In genomic region chr12:54240971-54241588, GRCh38 we compare ENCODE assay signal across 15 cellular contexts. TPM values are rescaled to one million over a fixed set of nuclear protein-coding genes. Genes with fewer than 3 reads are reported as not detected.
DNase-seq lines count a peak whose midpoint lies in the region; ATAC-seq, FAIRE-seq and TF ChIP-seq lines count a peak whose summit lies in the region.
"Had no signal": no experiment of that assay in that cellular context is flagged by ENCODE, and none has a peak within 500 bp of the region (broad histone marks: within the 10 kb centered on the region; RNA-seq: fewer than 3 reads in every experiment).

No MANE protein-coding gene starts in this region.

- H3K4me1 Mint-ChIP-seq in activated CD4-positive, alpha-beta T cell treated with anti-CD3 and anti-CD28 coated beads for 36 hours, result peaks cover 10% of the 10 kb centered on the region
- H3K4me1 Mint-ChIP-seq in CD14-positive monocyte, result peaks cover 8% of the 10 kb centered on the region

- H2AFZ ChIP-seq in PC-3 (ENCODE audit: low read length), result no peak overlapping the region
- H2AFZ ChIP-seq in keratinocyte (ENCODE audit: control insufficient read depth, low read length), result no peak overlapping the region

- intact Hi-C loops in activated CD4-positive, alpha-beta T cell treated with anti-CD3 and anti-CD28 coated beads for 36 hours (cut with DNase I, micrococcal nuclease), result no loop called here
- intact Hi-C loops in PC-3 (cut with micrococcal nuclease) (no loop called here), CD14-positive monocyte (cut with micrococcal nuclease) (no loop called here)

- H3K4me3 Mint-ChIP-seq in activated CD4-positive, alpha-beta T cell treated with anti-CD3 and anti-CD28 coated beads for 36 hours, result no peak overlapping the region
- H3K4me3 Mint-ChIP-seq in CD14-positive monocyte, result no peak overlapping the region
- H3K4me3 Mint-ChIP-seq: naive thymus-derived CD8-positive, alpha-beta T cell had no signal

- H3K27me3 ChIP-seq in PC-3 (ENCODE audit: low read length) (no peaks in the 10 kb centered on the region), keratinocyte (ENCODE audit: control insufficient read depth, extremely low read depth, insufficient read depth, low read length) (no peaks in the 10 kb centered on the region)
- H3K27me3 ChIP-seq: transverse colon had no signal

- H3K36me3 ChIP-seq in PC-3 (ENCODE audit: low read depth, low read length), result peaks cover 4% of the 10 kb centered on the region; the same call in 1 of the 2 replicates
- H3K36me3 ChIP-seq in keratinocyte (ENCODE audit: control insufficient read depth in 2 of 2, extremely low read depth in 1 of 2, insufficient read depth in 2 of 2, low read length in 2 of 2), result peaks cover 0 to 25% of the 10 kb centered on the region in 2 experiments

- peak; percentile 85 for ATAC-seq in activated CD4-positive, alpha-beta T cell treated with anti-CD3 and anti-CD28 coated beads for 36 hours
- ATAC-seq in GM21619 (IDR thresholded peaks at IDR 0.05; ENCODE audit: unreplicated experiment), result peak; percentile 51
- ATAC-seq in PC-3, result no peak
- no peak for ATAC-seq in HG03139 (IDR thresholded peaks at IDR 0.05; ENCODE audit: unreplicated experiment)
- ATAC-seq: A549; naive thymus-derived CD8-positive, alpha-beta T cell; Panc1 had no signal

- CTCF ChIA-PET in activated CD4-positive, alpha-beta T cell treated with anti-CD3 and anti-CD28 coated beads for 36 hours (lab: Charles Lee), result interaction anchor here (0.6 to 2.5 kb wide), 11 partner anchors 10 to 494 kb away, joined by 3 to 19 read pairs (median 4); no protein-coding TSS in a partner anchor
- CTCF ChIA-PET in PC-3 (lab: Charles Lee), result interaction anchor here (0.5 to 0.7 kb wide), 2 partner anchors 35 to 84 kb away, joined by 3 read pairs; partner anchors contain the start of gene COPZ1

- H3K27ac ChIP-seq in PC-3 (ENCODE audit: low read length) (no peak overlapping the region), keratinocyte (ENCODE audit: control insufficient read depth, insufficient read depth, low read length) (peak overlapping the region; percentile 47)
- H3K27ac ChIP-seq: A549, transverse colon had no signal

- H3K9me1 ChIP-seq in keratinocyte (ENCODE audit: control insufficient read depth, extremely low read depth, insufficient read depth, low read length), result no peaks in the 10 kb centered on the region

- no peaks in the 10 kb centered on the region for H3K9me2 ChIP-seq in PC-3 (replicated peaks; ENCODE audit: low read length)

- no peaks in the 10 kb centered on the region for H3K9me3 ChIP-seq in PC-3 (ENCODE audit: low read length)
- H3K9me3 ChIP-seq in keratinocyte (ENCODE audit: control insufficient read depth, low read depth, low read length), result no peaks in the 10 kb centered on the region
- H3K9me3 ChIP-seq: A549, transverse colon had no signal

- dilution Hi-C loops in keratinocyte (cut with MboI; ENCODE audit: extremely low pct_ligation_motif_present, low sequenced_read_pairs), result no loop called here

- POLR2A ChIA-PET in activated CD4-positive, alpha-beta T cell treated with anti-CD3 and anti-CD28 coated beads for 36 hours (lab: Charles Lee), result no interaction called here
- POLR2A ChIA-PET in PC-3 (lab: Charles Lee; ENCODE audit: unreplicated experiment), result no interaction called here

- H3K4me2 ChIP-seq in PC-3 (ENCODE audit: low read length) (no peak overlapping the region), keratinocyte (ENCODE audit: control insufficient read depth, extremely low read depth, insufficient read depth, low read depth, low read length) (peak overlapping the region; percentile 25)
- H3K4me2 ChIP-seq: A549 had no signal

- no peaks in the 10 kb centered on the region for H3K27me3 Mint-ChIP-seq in activated CD4-positive, alpha-beta T cell treated with anti-CD3 and anti-CD28 coated beads for 36 hours
- H3K27me3 Mint-ChIP-seq in CD14-positive monocyte (ENCODE audit: low read depth in 3 of 3), result peaks cover 0 to 3% (median 0%) of the 10 kb centered on the region in 3 donors
- H3K27me3 Mint-ChIP-seq: naive thymus-derived CD8-positive, alpha-beta T cell had no signal

- H3K79me2 ChIP-seq in PC-3 (ENCODE audit: low read length) (no peaks in the 10 kb centered on the region), keratinocyte (ENCODE audit: control insufficient read depth, insufficient read depth, low read length) (no peaks in the 10 kb centered on the region)

- H3K9me3 Mint-ChIP-seq in activated CD4-positive, alpha-beta T cell treated with anti-CD3 and anti-CD28 coated beads for 36 hours (ENCODE audit: low read depth), result no peaks in the 10 kb centered on the region
- no peaks in the 10 kb centered on the region for H3K9me3 Mint-ChIP-seq in CD14-positive monocyte
- H3K9me3 Mint-ChIP-seq: naive thymus-derived CD8-positive, alpha-beta T cell had no signal

- TF ChIP-seq CTCF in PC-3 (conservative IDR thresholded peaks at IDR 0.05; ENCODE audit: low read depth, low read length) (no peak), keratinocyte (optimal IDR thresholded peaks at IDR 0.05 in 1 of 3, IDR thresholded peaks at IDR 0.05 in 1 of 3, conservative IDR thresholded peaks at IDR 0.05 in 1 of 3; ENCODE audit: extremely low read depth in 1 of 3, insufficient read depth in 2 of 3, low read length in 3 of 3) (no peak), CD14-positive monocyte (IDR thresholded peaks at IDR 0.05) (no peak)

- H3K9ac ChIP-seq in PC-3 (ENCODE audit: low read length) (no peak overlapping the region), keratinocyte (ENCODE audit: control insufficient read depth, extremely low read depth, insufficient read depth, low read length) (no peak overlapping the region)

- H4K20me1 ChIP-seq in PC-3 (ENCODE audit: low read length) (no peaks in the 10 kb centered on the region), keratinocyte (ENCODE audit: control insufficient read depth, extremely low read depth, insufficient read depth, low read length) (no peaks in the 10 kb centered on the region)

- BruUV-seq in PC-3 (replicated peaks; lab: Mats Ljungman, UMichigan), result TSS peak; percentile 7

- DNase-seq in activated CD4-positive, alpha-beta T cell treated with anti-CD3 and anti-CD28 coated beads for 36 hours, result no peak
- no peak for DNase-seq in activated CD4-positive, alpha-beta T cell treated with anti-CD3 and anti-CD28 coated beads for 48 hours
- DNase-seq in PC-3, result no peak
- no peak for DNase-seq in keratinocyte (ENCODE audit: low read depth, low spot score)
- no peak for DNase-seq in CD14-positive monocyte (ENCODE audit: low spot score)
- DNase-seq in dedifferentiated amniotic fluid mesenchymal stem cell (ENCODE audit: extremely low spot score), result no peak
- DNase-seq: kidney; naive thymus-derived CD8-positive, alpha-beta T cell; NCI-H2081; transverse colon had no signal

- H3K36me3 Mint-ChIP-seq in activated CD4-positive, alpha-beta T cell treated with anti-CD3 and anti-CD28 coated beads for 36 hours (ENCODE audit: low read depth), result peaks cover 30% of the 10 kb centered on the region
- peaks cover 52 to 79% of the 10 kb centered on the region in 2 donors for H3K36me3 Mint-ChIP-seq in CD14-positive monocyte

- no peaks in the 10 kb centered on the region for H3F3A ChIP-seq in PC-3 (ENCODE audit: low read length, unreplicated experiment)

- peak; percentile 90 for FAIRE-seq in keratinocyte (lab: Jason Lieb, UNC)
- FAIRE-seq: A549, colon, kidney had no signal

- no peak overlapping the region for H3K4me3 ChIP-seq in PC-3 (ENCODE audit: low read length)
- H3K4me3 ChIP-seq in keratinocyte (ENCODE audit: control insufficient read depth in 2 of 3, extremely low read depth in 1 of 3, insufficient read depth in 2 of 3, low read depth in 1 of 3, low read length in 3 of 3), result no peak overlapping the region
- H3K4me3 ChIP-seq: A549, transverse colon had no signal

- H3K27ac Mint-ChIP-seq in activated CD4-positive, alpha-beta T cell treated with anti-CD3 and anti-CD28 coated beads for 36 hours, result peak overlapping the region; percentile 55
- H3K27ac Mint-ChIP-seq in CD14-positive monocyte, result peak overlapping the region in 1 of 7 donors; percentile 15

- H3K4me1 ChIP-seq in PC-3 (ENCODE audit: insufficient read depth, low read length) (no peaks in the 10 kb centered on the region), keratinocyte (ENCODE audit: control insufficient read depth, extremely low read depth, insufficient read depth, low read length) (peaks cover 17% of the 10 kb centered on the region)
- H3K4me1 ChIP-seq: A549, transverse colon had no signal

RNA-seq across cellular contexts. Expression of gene CBX5, which starts 38.8 kb away (rescaled TPM):
- total RNA-seq in activated CD4-positive, alpha-beta T cell treated with anti-CD3 and anti-CD28 coated beads for 36 hours, result 100 to 1,000 TPM; 140 to 146 TPM
- 14.6 and 14.9 TPM in 2 replicates for total RNA-seq in PC-3 (2014; rRNA removed)
- polyA plus RNA-seq in keratinocyte (15.5 to 25.8 TPM (median 23.3 TPM) in 3 replicates), CD14-positive monocyte (1 to 10 TPM; 2.9 to 5.4 TPM)
- 20.2 TPM for polyA plus RNA-seq in keratinocyte (2011; ENCODE audit: low read depth)
- polyA plus RNA-seq in keratinocyte (2011; cell fraction: cytosol; rRNA removed), result 9.9 and 17.5 TPM in 2 replicates
- 19.6 and 22.4 TPM in 2 replicates for polyA plus RNA-seq in keratinocyte (2011; cell fraction: nucleus; rRNA removed)
- 9.0 and 20.1 TPM in 2 replicates for polyA plus RNA-seq in keratinocyte (2012; ENCODE audit: low replicate concordance)
- polyA minus RNA-seq in keratinocyte, result 32.0 to 66.7 TPM (median 33.1 TPM) in 3 replicates
- 20.5 TPM for polyA minus RNA-seq in keratinocyte (2011; cell fraction: cytosol; rRNA and poly(A)+ RNA removed)
- 14.8 and 32.6 TPM in 2 replicates for polyA minus RNA-seq in keratinocyte (2011; cell fraction: nucleus; rRNA and poly(A)+ RNA removed)

RNA-seq across cellular contexts. Expression of gene HNRNPA1, which starts 39.4 kb away (rescaled TPM):
- total RNA-seq in activated CD4-positive, alpha-beta T cell treated with anti-CD3 and anti-CD28 coated beads for 36 hours, result 1,000 to 10,000 TPM; 1,642 to 2,308 TPM
- 465 and 516 TPM in 2 replicates for total RNA-seq in PC-3 (2014; rRNA removed)
- polyA plus RNA-seq in keratinocyte (269 to 1,061 TPM (median 583 TPM) in 3 replicates), CD14-positive monocyte (100 to 1,000 TPM; 266 to 308 TPM)
- polyA plus RNA-seq in keratinocyte (2011; ENCODE audit: low read depth), result 866 TPM
- 514 and 556 TPM in 2 replicates for polyA plus RNA-seq in keratinocyte (2011; cell fraction: cytosol; rRNA removed)
- 391 and 470 TPM in 2 replicates for polyA plus RNA-seq in keratinocyte (2011; cell fraction: nucleus; rRNA removed)
- 660 and 1,102 TPM in 2 replicates for polyA plus RNA-seq in keratinocyte (2012; ENCODE audit: low replicate concordance)
- polyA minus RNA-seq in keratinocyte, result 134 to 550 TPM (median 267 TPM) in 3 replicates
- polyA minus RNA-seq in keratinocyte (2011; cell fraction: cytosol; rRNA and poly(A)+ RNA removed), result 319 TPM
- polyA minus RNA-seq in keratinocyte (2011; cell fraction: nucleus; rRNA and poly(A)+ RNA removed), result 117 and 201 TPM in 2 replicates

RNA-seq across cellular contexts. Expression of gene SMUG1, which starts 52.3 kb away (rescaled TPM):
- total RNA-seq in activated CD4-positive, alpha-beta T cell treated with anti-CD3 and anti-CD28 coated beads for 36 hours, result 10 to 100 TPM; 19.5 to 28.5 TPM
- total RNA-seq in PC-3 (2014; rRNA removed), result 69.8 and 93.5 TPM in 2 replicates
- polyA plus RNA-seq in keratinocyte, result 38.6 to 45.3 TPM (median 39.6 TPM) in 3 replicates
- polyA plus RNA-seq in keratinocyte (2011; ENCODE audit: low read depth), result 9.8 TPM
- polyA plus RNA-seq in keratinocyte (2011; cell fraction: cytosol; rRNA removed), result 38.3 and 38.5 TPM in 2 replicates
- 38.9 and 40.0 TPM in 2 replicates for polyA plus RNA-seq in keratinocyte (2011; cell fraction: nucleus; rRNA removed)
- polyA plus RNA-seq in keratinocyte (2012; ENCODE audit: low replicate concordance), result 26.1 and 42.4 TPM in 2 replicates
- polyA minus RNA-seq in keratinocyte, result 32.2 to 39.6 TPM (median 33.1 TPM) in 3 replicates
- polyA minus RNA-seq in keratinocyte (2011; cell fraction: cytosol; rRNA and poly(A)+ RNA removed), result 32.0 TPM
- 12.1 and 16.8 TPM in 2 replicates for polyA minus RNA-seq in keratinocyte (2011; cell fraction: nucleus; rRNA and poly(A)+ RNA removed)
- 10 to 100 TPM; 46.8 to 50.8 TPM for polyA plus RNA-seq in CD14-positive monocyte

RNA-seq across cellular contexts. Expression of gene NFE2, which starts 59.7 kb away (rescaled TPM):
- not detected for total RNA-seq in activated CD4-positive, alpha-beta T cell treated with anti-CD3 and anti-CD28 coated beads for 36 hours
- 0.26 and 0.40 TPM in 2 replicates for total RNA-seq in PC-3 (2014; rRNA removed)
- 0.09 to 0.42 TPM (median 0.25 TPM) in 3 replicates for polyA plus RNA-seq in keratinocyte
- not detected for polyA plus RNA-seq in keratinocyte (2011; ENCODE audit: low read depth)
- polyA plus RNA-seq in keratinocyte (2011; cell fraction: cytosol; rRNA removed), result 0.16 and 0.19 TPM in 2 replicates
- 0.20 and 0.22 TPM in 2 replicates for polyA plus RNA-seq in keratinocyte (2011; cell fraction: nucleus; rRNA removed)
- polyA plus RNA-seq in keratinocyte (2012; ENCODE audit: low replicate concordance), result 0.06 and 0.17 TPM in 2 replicates
- 0.10 TPM in 1 of 3 replicates, not detected in the others for polyA minus RNA-seq in keratinocyte
- not detected for polyA minus RNA-seq in keratinocyte (2011; cell fraction: cytosol; rRNA and poly(A)+ RNA removed)
- not detected in 2 replicates for polyA minus RNA-seq in keratinocyte (2011; cell fraction: nucleus; rRNA and poly(A)+ RNA removed)
- polyA plus RNA-seq in CD14-positive monocyte, result 100 to 1,000 TPM in 1 of 2 donors, 10 to 100 TPM in 1; 79.5 to 157 TPM
- total RNA-seq: naive thymus-derived CD8-positive, alpha-beta T cell; transverse colon had no signal

Comparison
In these comparisons a context has a peak if more than half of its experiments do, and no peak if none do; other contexts are left out.
1. ATAC-seq: peak in activated CD4-positive, alpha-beta T cell treated with anti-CD3 and anti-CD28 coated beads for 36 hours (single experiment) and GM21619 (single experiment); none in PC-3 (single experiment) and HG03139 (single experiment).